19 cellular contexts compared by ENCODE assay signal in genomic region chr1:30512922-30513265, GRCh38.
DNase-seq lines count a peak whose midpoint lies in the region; ATAC-seq and TF ChIP-seq lines count a peak whose summit lies in the region.
"Had no signal": no experiment of that assay in that cellular context is flagged by ENCODE, and none has a peak within 500 bp of the region (broad histone marks: within the 10 kb centered on the region; RNA-seq: fewer than 3 reads in every experiment).

No MANE protein-coding gene starts in this region.

- no peak overlapping the region for H2AFZ ChIP-seq in neuronal stem cell (ENCODE audit: low read length)

- intact Hi-C loops in natural killer cell (cut with micrococcal nuclease) (no loop called here), vagina (cut with DNase I) (no loop called here)
- intact Hi-C loops in activated T-helper 2 cell treated with anti-CD3 and anti-CD28 coated beads, Interferon-gamma antibody, Interleukin-2, Interleukin-4, amounts not matched to agents 10 μg/mL and 5 μg/mL and 100 μg/mL, durations not matched to agents 14 hours and 24 hours and 36 hours (cut with micrococcal nuclease), result no loop called here

- H3K4me3 ChIP-seq in neuronal stem cell (ENCODE audit: low read length in 2 of 2) (no peak overlapping the region), vagina (no peak overlapping the region)
- no peak overlapping the region for H3K4me3 ChIP-seq in CD8-positive, alpha-beta memory T cell (ENCODE audit: low read length)
- H3K4me3 ChIP-seq: GM23338, Peyer's patch, SJCRH30 had no signal

- H4K91ac ChIP-seq in neuronal stem cell (ENCODE audit: low read depth, low read length, poor library complexity), result no peak overlapping the region

- H2BK15ac ChIP-seq in neuronal stem cell (ENCODE audit: low read length), result no peak overlapping the region

- H3K14ac ChIP-seq in neuronal stem cell (ENCODE audit: low read length), result no peak overlapping the region

- no peak overlapping the region for H3K27ac Mint-ChIP-seq in natural killer cell treated with Interleukin-12 subunit alpha and Interleukin-12 subunit beta and Interleukin-15 and Interleukin-18, amount 100 ng/mL, for 72 hours
- H3K27ac Mint-ChIP-seq in natural killer cell, result no peak overlapping the region
- H3K27ac Mint-ChIP-seq in activated T-helper 2 cell treated with anti-CD3 and anti-CD28 coated beads, Interferon-gamma antibody, Interleukin-2, Interleukin-4, amounts not matched to agents 10 μg/mL and 5 μg/mL and 100 μg/mL, durations not matched to agents 14 hours and 24 hours and 36 hours, result no peak overlapping the region
- H3K27ac Mint-ChIP-seq in CD8-positive, alpha-beta memory T cell, result peak overlapping the region in 1 of 8 donors; percentile 7
- H3K27ac Mint-ChIP-seq: GM23338 had no signal

- H3K27me3 Mint-ChIP-seq in natural killer cell treated with Interleukin-12 subunit alpha and Interleukin-12 subunit beta and Interleukin-15 and Interleukin-18, amount 100 ng/mL, for 72 hours, result peaks cover 17 to 23% of the 10 kb centered on the region in 2 donors
- H3K27me3 Mint-ChIP-seq in natural killer cell (ENCODE audit: low read depth in 2 of 2), result peaks cover 15 to 20% of the 10 kb centered on the region in 2 donors
- H3K27me3 Mint-ChIP-seq in activated T-helper 2 cell treated with anti-CD3 and anti-CD28 coated beads, Interferon-gamma antibody, Interleukin-2, Interleukin-4, amounts not matched to agents 10 μg/mL and 5 μg/mL and 100 μg/mL, durations not matched to agents 14 hours and 24 hours and 36 hours (ENCODE audit: low read depth), result no peaks in the 10 kb centered on the region
- H3K27me3 Mint-ChIP-seq in CD8-positive, alpha-beta memory T cell, result peaks cover 21 to 36% of the 10 kb centered on the region in 2 donors

- CTCF ChIA-PET in CD8-positive, alpha-beta memory T cell (lab: Charles Lee), result no interaction called here

- H3K27ac ChIP-seq in neuronal stem cell (replicated peaks; ENCODE audit: low read length) (no peak overlapping the region), vagina (peak overlapping the region; percentile 44)
- H3K27ac ChIP-seq in CD8-positive, alpha-beta memory T cell (ENCODE audit: low read depth, low read length), result no peak overlapping the region
- H3K27ac ChIP-seq: KMS-11, Peyer's patch, SJCRH30 had no signal

- H3K4me3 Mint-ChIP-seq in natural killer cell treated with Interleukin-12 subunit alpha and Interleukin-12 subunit beta and Interleukin-15 and Interleukin-18, amount 100 ng/mL, for 72 hours, result no peak overlapping the region
- H3K4me3 Mint-ChIP-seq in natural killer cell, result no peak overlapping the region
- H3K4me3 Mint-ChIP-seq in activated T-helper 2 cell treated with anti-CD3 and anti-CD28 coated beads, Interferon-gamma antibody, Interleukin-2, Interleukin-4, amounts not matched to agents 10 μg/mL and 5 μg/mL and 100 μg/mL, durations not matched to agents 14 hours and 24 hours and 36 hours (ENCODE audit: low read depth), result no peak overlapping the region
- no peak overlapping the region for H3K4me3 Mint-ChIP-seq in CD8-positive, alpha-beta memory T cell
- H3K4me3 Mint-ChIP-seq: GM23338 had no signal

- no peaks in the 10 kb centered on the region for H3K4me1 Mint-ChIP-seq in natural killer cell treated with Interleukin-12 subunit alpha and Interleukin-12 subunit beta and Interleukin-15 and Interleukin-18, amount 100 ng/mL, for 72 hours (ENCODE audit: low read depth in 2 of 2)
- H3K4me1 Mint-ChIP-seq in natural killer cell, result no peaks in the 10 kb centered on the region
- H3K4me1 Mint-ChIP-seq in activated T-helper 2 cell treated with anti-CD3 and anti-CD28 coated beads, Interferon-gamma antibody, Interleukin-2, Interleukin-4, amounts not matched to agents 10 μg/mL and 5 μg/mL and 100 μg/mL, durations not matched to agents 14 hours and 24 hours and 36 hours (ENCODE audit: low read depth), result no peaks in the 10 kb centered on the region
- no peaks in the 10 kb centered on the region for H3K4me1 Mint-ChIP-seq in CD8-positive, alpha-beta memory T cell

- H3K23ac ChIP-seq in neuronal stem cell (ENCODE audit: low read depth, low read length, poor library complexity), result no peak overlapping the region

- H3K4me2 ChIP-seq in neuronal stem cell (ENCODE audit: insufficient read depth, low read length, poor library complexity, severe bottlenecking), result no peak overlapping the region
- H3K4me2 ChIP-seq: GM23338, KMS-11 had no signal

- H3K27me3 ChIP-seq in neuronal stem cell (ENCODE audit: control insufficient read depth in 3 of 3, insufficient read depth in 3 of 3, low read depth in 1 of 3, low read length in 3 of 3) (no peaks in the 10 kb centered on the region), vagina (no peaks in the 10 kb centered on the region)
- no peaks in the 10 kb centered on the region for H3K27me3 ChIP-seq in CD8-positive, alpha-beta memory T cell (ENCODE audit: insufficient read depth, low read length, poor library complexity, severe bottlenecking)
- H3K27me3 ChIP-seq: BE2C, Peyer's patch had no signal

- no CpG with 5 or more reads among the region's 9 CpGs for WGBS in neuronal stem cell (ENCODE audit: extremely low coverage in 2 of 2, insufficient read length in 2 of 2, insufficient replicate concordance in 1 of 2), 2 donors

- no peak for TF ChIP-seq CTCF in natural killer cell (IDR thresholded peaks at IDR 0.05)
- TF ChIP-seq CTCF in vagina (IDR thresholded peaks at IDR 0.05), result no peak

- no peak overlapping the region for H3K18ac ChIP-seq in neuronal stem cell (ENCODE audit: low read length)

- no peak overlapping the region for H3K4ac ChIP-seq in neuronal stem cell (ENCODE audit: low read length)

- no peaks in the 10 kb centered on the region for H3K36me3 Mint-ChIP-seq in natural killer cell treated with Interleukin-12 subunit alpha and Interleukin-12 subunit beta and Interleukin-15 and Interleukin-18, amount 100 ng/mL, for 72 hours
- no peaks in the 10 kb centered on the region for H3K36me3 Mint-ChIP-seq in natural killer cell
- H3K36me3 Mint-ChIP-seq in activated T-helper 2 cell treated with anti-CD3 and anti-CD28 coated beads, Interferon-gamma antibody, Interleukin-2, Interleukin-4, amounts not matched to agents 10 μg/mL and 5 μg/mL and 100 μg/mL, durations not matched to agents 14 hours and 24 hours and 36 hours (ENCODE audit: low read depth), result no peaks in the 10 kb centered on the region
- no peaks in the 10 kb centered on the region for H3K36me3 Mint-ChIP-seq in CD8-positive, alpha-beta memory T cell

- no peak overlapping the region for H2BK5ac ChIP-seq in neuronal stem cell (ENCODE audit: low read length)

- TF ChIP-seq POLR2A in vagina (IDR thresholded peaks at IDR 0.05), result no peak

- no peak overlapping the region for H3K9ac ChIP-seq in neuronal stem cell (ENCODE audit: low read depth, low read length, poor library complexity)
- H3K9ac ChIP-seq: KMS-11 had no signal

- POLR2A ChIA-PET in CD8-positive, alpha-beta memory T cell (lab: Charles Lee), result no interaction called here

- no peak overlapping the region for H2BK120ac ChIP-seq in neuronal stem cell (ENCODE audit: low read depth, low read length)

- H3K4me1 ChIP-seq in neuronal stem cell (ENCODE audit: control insufficient read depth in 2 of 2, insufficient read depth in 1 of 2, low read depth in 1 of 2, low read length in 2 of 2) (peaks cover 0 to 14% of the 10 kb centered on the region in 2 donors), vagina (peaks cover 4% of the 10 kb centered on the region)
- no peaks in the 10 kb centered on the region for H3K4me1 ChIP-seq in CD8-positive, alpha-beta memory T cell (ENCODE audit: insufficient read depth, low read length)
- H3K4me1 ChIP-seq: BE2C, Peyer's patch, SJCRH30 had no signal

- no peaks in the 10 kb centered on the region for H3K9me3 Mint-ChIP-seq in natural killer cell treated with Interleukin-12 subunit alpha and Interleukin-12 subunit beta and Interleukin-15 and Interleukin-18, amount 100 ng/mL, for 72 hours
- no peaks in the 10 kb centered on the region for H3K9me3 Mint-ChIP-seq in natural killer cell
- H3K9me3 Mint-ChIP-seq in activated T-helper 2 cell treated with anti-CD3 and anti-CD28 coated beads, Interferon-gamma antibody, Interleukin-2, Interleukin-4, amounts not matched to agents 10 μg/mL and 5 μg/mL and 100 μg/mL, durations not matched to agents 14 hours and 24 hours and 36 hours, result no peaks in the 10 kb centered on the region
- peaks cover 0 to 4% (median 0%) of the 10 kb centered on the region in 5 donors for H3K9me3 Mint-ChIP-seq in CD8-positive, alpha-beta memory T cell
- H3K9me3 Mint-ChIP-seq: GM23338 had no signal

- H3K36me3 ChIP-seq in neuronal stem cell (replicated peaks in 1 of 2; ENCODE audit: control insufficient read depth in 2 of 2, insufficient read depth in 2 of 2, low read length in 2 of 2) (no peaks in the 10 kb centered on the region), vagina (no peaks in the 10 kb centered on the region)
- H3K36me3 ChIP-seq in CD8-positive, alpha-beta memory T cell (ENCODE audit: insufficient read depth, low read length), result no peaks in the 10 kb centered on the region
- H3K36me3 ChIP-seq: BE2C, Peyer's patch, SJCRH30 had no signal

- peak overlapping the region; percentile 33 for H2AK5ac ChIP-seq in neuronal stem cell (ENCODE audit: low read depth, low read length)

- H4K8ac ChIP-seq in neuronal stem cell (ENCODE audit: low read depth, low read length), result no peak overlapping the region

- ATAC-seq in natural killer cell treated with Interleukin-12 subunit alpha and Interleukin-12 subunit beta and Interleukin-15 and Interleukin-18, amount 100 ng/mL, for 72 hours, result no peak
- ATAC-seq in natural killer cell, result no peak
- ATAC-seq in HG03520 (IDR thresholded peaks at IDR 0.05; ENCODE audit: unreplicated experiment), result no peak

- H3K79me1 ChIP-seq in neuronal stem cell (ENCODE audit: low read depth, low read length), result no peaks in the 10 kb centered on the region

- H3K9me3 ChIP-seq in neuronal stem cell (replicated peaks in 1 of 2; ENCODE audit: control insufficient read depth in 2 of 2, insufficient read depth in 1 of 2, low read depth in 1 of 2, low read length in 2 of 2), result no peaks in the 10 kb centered on the region
- no peaks in the 10 kb centered on the region for H3K9me3 ChIP-seq in vagina
- H3K9me3 ChIP-seq in CD8-positive, alpha-beta memory T cell (ENCODE audit: low read length), result no peaks in the 10 kb centered on the region
- H3K9me3 ChIP-seq: BE2C, Peyer's patch, SJCRH30 had no signal

- DNase-seq in natural killer cell treated with Interleukin-12 subunit alpha and Interleukin-12 subunit beta and Interleukin-15 and Interleukin-18, amount 100 ng/mL, for 72 hours (ENCODE audit: low spot score), result peak; percentile 8
- no peak for DNase-seq in natural killer cell
- DNase-seq in ecto neural progenitor cell (ENCODE audit: low spot score), result peak; percentile 41
- DNase-seq in neuronal stem cell (ENCODE audit: low spot score), result no peak
- peak in 1 of 2 donors; percentile 70 for DNase-seq in vagina (ENCODE audit: extremely low spot score in 2 of 2)
- DNase-seq in activated T-helper 2 cell treated with anti-CD3 and anti-CD28 coated beads, Interferon-gamma antibody, Interleukin-2, Interleukin-4, amounts not matched to agents 10 μg/mL and 5 μg/mL and 100 μg/mL, durations not matched to agents 14 hours and 24 hours and 36 hours (ENCODE audit: low spot score), result no peak
- DNase-seq in CD8-positive, alpha-beta memory T cell, result no peak
- DNase-seq: BE2C, DMS79 treated with DMSO at 0.1 percent for 48 hours, NCI-H1105, NCI-H2029 treated with DMSO at 0.1 percent for 48 hours, NCI-H226, NCI-H524, NCI-H82, Peyer's patch, SJCRH30 had no signal

- H2BK12ac ChIP-seq in neuronal stem cell (ENCODE audit: low read length), result no peak overlapping the region

Comparison
In these comparisons a context has a peak if more than half of its experiments do, and no peak if none do; other contexts are left out.
1. DNase-seq: peak in natural killer cell treated with Interleukin-12 subunit alpha and Interleukin-12 subunit beta and Interleukin-15 and Interleukin-18, amount 100 ng/mL, for 72 hours (single experiment) and ecto neural progenitor cell (single experiment); none in natural killer cell (single experiment), neuronal stem cell (single experiment), activated T-helper 2 cell treated with anti-CD3 and anti-CD28 coated beads, Interferon-gamma antibody, Interleukin-2, Interleukin-4, amounts not matched to agents 10 μg/mL and 5 μg/mL and 100 μg/mL, durations not matched to agents 14 hours and 24 hours and 36 hours (single experiment) and CD8-positive, alpha-beta memory T cell (0 of 5).